ENCODE assay signal across 1 cellular context in the genomic region with DNA sequence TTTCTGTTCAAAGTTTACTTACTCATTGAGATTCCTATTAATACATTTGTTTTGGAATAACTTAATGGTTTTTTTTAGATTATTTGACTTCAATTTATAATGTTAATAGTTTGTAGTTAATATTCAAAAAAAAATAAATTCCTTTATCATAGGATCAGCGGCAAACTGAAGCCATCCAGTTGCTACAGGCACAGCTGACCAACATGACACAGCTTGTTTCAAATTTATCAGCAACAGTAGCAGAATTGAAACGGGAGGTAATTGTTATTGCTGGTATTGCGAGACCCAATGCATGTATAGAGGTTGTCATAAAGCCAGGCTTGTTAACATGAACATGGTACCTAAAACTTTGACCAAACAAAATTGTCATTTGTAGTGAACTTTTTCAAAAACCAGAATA.
A peak's percentile ranks its signal among the peaks of the same experiment; 100 is the strongest.
TF ChIP-seq lines count a peak whose summit lies in the region.

No MANE protein-coding gene starts in this region.

TF ChIP-seq in K562, 482 proteins besides CTCF, POLR2A, EP300 and RAD21 (continued from another document and continues in another):
- TF ChIP-seq ZNF699 (CRISPR knock-in tag; IDR thresholded peaks at IDR 0.05; ENCODE audit: insufficient replicate concordance) (no peak), CREBBP (IDR thresholded peaks at IDR 0.05; ENCODE audit: low read depth, low read length) (no peak), ZNF146 (CRISPR knock-in tag; IDR thresholded peaks at IDR 0.05; ENCODE audit: unreplicated experiment) (no peak), MNT (conservative IDR thresholded peaks at IDR 0.05) (0 out of 4 replicates have a peak, but pooled peaks of 1 of the 2 experiments have one; percentile 13), SRSF9 (IDR thresholded peaks at IDR 0.05; ENCODE audit: borderline replicate concordance, low read depth, low read length) (no peak), ZNF217 (CRISPR knock-in tag; IDR thresholded peaks at IDR 0.05) (no peak), GTF2F1 (IDR thresholded peaks at IDR 0.05; ENCODE audit: low read depth, low read length) (no peak), ZNF766 (CRISPR knock-in tag; conservative IDR thresholded peaks at IDR 0.05) (no peak), ZBTB7A (IDR thresholded peaks at IDR 0.05; ENCODE audit: borderline replicate concordance, control insufficient read depth, low read depth, low read length) (no peak), BCLAF1 (IDR thresholded peaks at IDR 0.05; ENCODE audit: borderline replicate concordance in 1 of 2, control insufficient read depth in 1 of 2, low read depth in 2 of 2, low read length in 1 of 2) (no peak), MXI1 (IDR thresholded peaks at IDR 0.05; ENCODE audit: low read depth, low read length) (no peak), HMBOX1 (IDR thresholded peaks at IDR 0.05) (no peak), GTF3C2 (IDR thresholded peaks at IDR 0.05; ENCODE audit: borderline replicate concordance, extremely low read depth, insufficient read length) (no peak), NRF1 (conservative IDR thresholded peaks at IDR 0.05 in 1 of 2, IDR thresholded peaks at IDR 0.05 in 1 of 2) (no peak), ZNF778 (CRISPR knock-in tag; IDR thresholded peaks at IDR 0.05) (no peak), CBX1 (IDR thresholded peaks at IDR 0.05; ENCODE audit: low read depth) (no peak), ETV1 (tag; conservative IDR thresholded peaks at IDR 0.05; ENCODE audit: low read depth) (no peak), CSDE1 (IDR thresholded peaks at IDR 0.05) (no peak), ZNF644 (tag; IDR thresholded peaks at IDR 0.05; ENCODE audit: low read depth) (no peak), HDAC1 (IDR thresholded peaks at IDR 0.05) (no peak), ZNF318 (IDR thresholded peaks at IDR 0.05; ENCODE audit: borderline replicate concordance in 1 of 2, low read depth in 1 of 2) (no peak), CC2D1A (IDR thresholded peaks at IDR 0.05) (no peak)
- TF ChIP-seq, protein P1, sequence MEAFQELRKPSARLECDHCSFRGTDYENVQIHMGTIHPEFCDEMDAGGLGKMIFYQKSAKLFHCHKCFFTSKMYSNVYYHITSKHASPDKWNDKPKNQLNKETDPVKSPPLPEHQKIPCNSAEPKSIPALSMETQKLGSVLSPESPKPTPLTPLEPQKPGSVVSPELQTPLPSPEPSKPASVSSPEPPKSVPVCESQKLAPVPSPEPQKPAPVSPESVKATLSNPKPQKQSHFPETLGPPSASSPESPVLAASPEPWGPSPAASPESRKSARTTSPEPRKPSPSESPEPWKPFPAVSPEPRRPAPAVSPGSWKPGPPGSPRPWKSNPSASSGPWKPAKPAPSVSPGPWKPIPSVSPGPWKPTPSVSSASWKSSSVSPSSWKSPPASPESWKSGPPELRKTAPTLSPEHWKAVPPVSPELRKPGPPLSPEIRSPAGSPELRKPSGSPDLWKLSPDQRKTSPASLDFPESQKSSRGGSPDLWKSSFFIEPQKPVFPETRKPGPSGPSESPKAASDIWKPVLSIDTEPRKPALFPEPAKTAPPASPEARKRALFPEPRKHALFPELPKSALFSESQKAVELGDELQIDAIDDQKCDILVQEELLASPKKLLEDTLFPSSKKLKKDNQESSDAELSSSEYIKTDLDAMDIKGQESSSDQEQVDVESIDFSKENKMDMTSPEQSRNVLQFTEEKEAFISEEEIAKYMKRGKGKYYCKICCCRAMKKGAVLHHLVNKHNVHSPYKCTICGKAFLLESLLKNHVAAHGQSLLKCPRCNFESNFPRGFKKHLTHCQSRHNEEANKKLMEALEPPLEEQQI (IDR thresholded peaks at IDR 0.05), result 0 out of 2 replicates have a peak, but pooled peaks have one; percentile 64
- TF ChIP-seq, protein P2, sequence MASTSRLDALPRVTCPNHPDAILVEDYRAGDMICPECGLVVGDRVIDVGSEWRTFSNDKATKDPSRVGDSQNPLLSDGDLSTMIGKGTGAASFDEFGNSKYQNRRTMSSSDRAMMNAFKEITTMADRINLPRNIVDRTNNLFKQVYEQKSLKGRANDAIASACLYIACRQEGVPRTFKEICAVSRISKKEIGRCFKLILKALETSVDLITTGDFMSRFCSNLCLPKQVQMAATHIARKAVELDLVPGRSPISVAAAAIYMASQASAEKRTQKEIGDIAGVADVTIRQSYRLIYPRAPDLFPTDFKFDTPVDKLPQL (IDR thresholded peaks at IDR 0.05; ENCODE audit: extremely low read depth, insufficient read length), result no peak
- TF ChIP-seq, protein P3, sequence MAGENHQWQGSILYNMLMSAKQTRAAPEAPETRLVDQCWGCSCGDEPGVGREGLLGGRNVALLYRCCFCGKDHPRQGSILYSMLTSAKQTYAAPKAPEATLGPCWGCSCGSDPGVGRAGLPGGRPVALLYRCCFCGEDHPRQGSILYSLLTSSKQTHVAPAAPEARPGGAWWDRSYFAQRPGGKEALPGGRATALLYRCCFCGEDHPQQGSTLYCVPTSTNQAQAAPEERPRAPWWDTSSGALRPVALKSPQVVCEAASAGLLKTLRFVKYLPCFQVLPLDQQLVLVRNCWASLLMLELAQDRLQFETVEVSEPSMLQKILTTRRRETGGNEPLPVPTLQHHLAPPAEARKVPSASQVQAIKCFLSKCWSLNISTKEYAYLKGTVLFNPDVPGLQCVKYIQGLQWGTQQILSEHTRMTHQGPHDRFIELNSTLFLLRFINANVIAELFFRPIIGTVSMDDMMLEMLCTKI (IDR thresholded peaks at IDR 0.05; ENCODE audit: partially characterized antibody), result no peak
- TF ChIP-seq, protein P4, sequence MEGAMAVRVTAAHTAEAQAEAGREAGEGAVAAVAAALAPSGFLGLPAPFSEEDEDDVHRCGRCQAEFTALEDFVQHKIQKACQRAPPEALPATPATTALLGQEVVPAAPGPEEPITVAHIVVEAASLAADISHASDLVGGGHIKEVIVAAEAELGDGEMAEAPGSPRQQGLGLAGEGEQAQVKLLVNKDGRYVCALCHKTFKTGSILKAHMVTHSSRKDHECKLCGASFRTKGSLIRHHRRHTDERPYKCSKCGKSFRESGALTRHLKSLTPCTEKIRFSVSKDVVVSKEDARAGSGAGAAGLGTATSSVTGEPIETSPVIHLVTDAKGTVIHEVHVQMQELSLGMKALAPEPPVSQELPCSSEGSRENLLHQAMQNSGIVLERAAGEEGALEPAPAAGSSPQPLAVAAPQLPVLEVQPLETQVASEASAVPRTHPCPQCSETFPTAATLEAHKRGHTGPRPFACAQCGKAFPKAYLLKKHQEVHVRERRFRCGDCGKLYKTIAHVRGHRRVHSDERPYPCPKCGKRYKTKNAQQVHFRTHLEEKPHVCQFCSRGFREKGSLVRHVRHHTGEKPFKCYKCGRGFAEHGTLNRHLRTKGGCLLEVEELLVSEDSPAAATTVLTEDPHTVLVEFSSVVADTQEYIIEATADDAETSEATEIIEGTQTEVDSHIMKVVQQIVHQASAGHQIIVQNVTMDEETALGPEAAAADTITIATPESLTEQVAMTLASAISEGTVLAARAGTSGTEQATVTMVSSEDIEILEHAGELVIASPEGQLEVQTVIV (CRISPR knock-in tag; IDR thresholded peaks at IDR 0.05; ENCODE audit: borderline replicate concordance), result no peak
